In genomic region chr17:350706-351435, GRCh38 we compare ENCODE assay signal across 9 cellular contexts. TPM values are rescaled to one million over a fixed set of nuclear protein-coding genes. Genes with fewer than 3 reads are reported as not detected.
DNase-seq lines count a peak whose midpoint lies in the region; ATAC-seq lines count a peak whose summit lies in the region.
"Had no signal": no experiment of that assay in that cellular context is flagged by ENCODE, and none has a peak within 500 bp of the region (broad histone marks: within the 10 kb centered on the region; RNA-seq: fewer than 3 reads in every experiment).

No MANE protein-coding gene starts in this region.

- intact Hi-C loops in head of caudate nucleus (cut with DNase I), result no loop called here

- H3K36me3 Mint-ChIP-seq in effector memory CD8-positive, alpha-beta T cell (ENCODE audit: insufficient read depth), result no peaks in the 10 kb centered on the region

- H3K27ac Mint-ChIP-seq in effector memory CD8-positive, alpha-beta T cell, result peak overlapping the region in 1 of 2 donors; percentile 17
- H3K27ac Mint-ChIP-seq: activated B cell treated with CpG ODN at 0.5 μM for 24 hours had no signal

- H3K9me3 Mint-ChIP-seq in effector memory CD8-positive, alpha-beta T cell, result no peaks in the 10 kb centered on the region
- H3K9me3 Mint-ChIP-seq: activated B cell treated with CpG ODN at 0.5 μM for 24 hours had no signal

- DNase-seq in GM03348 (ENCODE audit: low spot score), result peak; percentile 74
- DNase-seq in SW480 (ENCODE audit: low spot score), result peak; percentile 80
- DNase-seq in head of caudate nucleus, result peak in 32 of 42 donors; percentile 22 to 74 (median 50)
- peak; percentile 94 for DNase-seq in pulmonary artery endothelial cell (ENCODE audit: low read depth, low spot score)
- DNase-seq in effector memory CD8-positive, alpha-beta T cell, result no peak
- no peak for DNase-seq in NCI-H1417 (lab: John Stamatoyannopoulos, UW)
- DNase-seq: activated B cell treated with CpG ODN at 0.5 μM for 24 hours had no signal

- ATAC-seq in GM18868 (IDR thresholded peaks at IDR 0.05; ENCODE audit: unreplicated experiment), result no peak
- no peak for ATAC-seq in HG03280 (IDR thresholded peaks at IDR 0.05; ENCODE audit: unreplicated experiment)
- ATAC-seq in effector memory CD8-positive, alpha-beta T cell (replicated peaks), result no peak

- H3K4me1 Mint-ChIP-seq in effector memory CD8-positive, alpha-beta T cell (ENCODE audit: low read depth in 2 of 2), result peaks cover 0 to 6% of the 10 kb centered on the region in 2 donors
- H3K4me1 Mint-ChIP-seq: activated B cell treated with CpG ODN at 0.5 μM for 24 hours had no signal

- H3K27me3 Mint-ChIP-seq in effector memory CD8-positive, alpha-beta T cell, result no peaks in the 10 kb centered on the region

- no peak overlapping the region for H3K4me3 Mint-ChIP-seq in effector memory CD8-positive, alpha-beta T cell
- H3K4me3 Mint-ChIP-seq: activated B cell treated with CpG ODN at 0.5 μM for 24 hours had no signal

RNA-seq across cellular contexts. Expression of gene RPH3AL, which starts 1.7 kb away (rescaled TPM):
- 4.7 and 5.4 TPM in 2 replicates for total RNA-seq in pulmonary artery endothelial cell

Comparison
In these comparisons a context has a peak if more than half of its experiments do, and no peak if none do; other contexts are left out.
1. DNase-seq: peak in GM03348 (single experiment), SW480 (single experiment), head of caudate nucleus (32 of 42) and pulmonary artery endothelial cell (single experiment); none in effector memory CD8-positive, alpha-beta T cell (0 of 3) and NCI-H1417 (0 of 3).